In the genomic region with DNA sequence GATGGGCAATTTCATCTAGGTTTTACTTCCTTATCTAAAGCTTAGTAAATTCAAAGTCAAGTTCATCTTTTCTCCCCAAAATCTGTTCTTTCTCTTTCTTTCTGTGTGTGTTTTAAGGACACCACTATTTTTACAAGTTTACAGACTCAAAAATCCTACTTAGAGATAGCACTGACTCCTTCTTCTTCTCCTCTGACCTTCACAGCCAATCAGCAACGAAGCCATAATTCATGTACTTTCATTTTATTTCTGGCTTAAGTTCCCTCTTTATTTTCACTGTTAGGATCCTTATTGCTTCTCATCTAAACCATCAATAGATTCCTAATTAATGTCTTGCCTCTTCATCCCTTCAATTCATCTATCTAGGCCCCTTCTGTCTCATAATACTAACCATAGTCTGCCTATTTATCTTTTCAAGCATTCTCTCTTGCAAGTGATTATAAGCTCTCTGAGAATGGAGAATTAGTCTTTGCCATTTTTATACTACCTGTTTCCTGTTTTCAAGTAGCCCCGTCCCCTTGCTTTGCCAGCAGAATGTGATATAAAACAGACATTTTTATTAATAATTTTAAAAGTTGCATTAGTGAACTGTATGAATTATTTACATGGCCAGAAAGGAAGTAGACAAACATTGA, we compare ENCODE assay signal across 17 cellular contexts. TPM values are rescaled to one million over a fixed set of nuclear protein-coding genes. Genes with fewer than 3 reads are reported as not detected.
DNase-seq lines count a peak whose midpoint lies in the region; ATAC-seq and TF ChIP-seq lines count a peak whose summit lies in the region.
"Had no signal": no experiment of that assay in that cellular context is flagged by ENCODE, and none has a peak within 500 bp of the region (broad histone marks: within the 10 kb centered on the region; RNA-seq: fewer than 3 reads in every experiment).

No MANE protein-coding gene starts in this region.

- no peak for ATAC-seq in activated T-cell treated with anti-CD3 and anti-CD28 coated beads, Interleukin-2, amount 50 U/mL, for 72 hours (replicated peaks in 1 of 2)
- ATAC-seq in activated naive CD8-positive, alpha-beta T cell treated with anti-CD3 and anti-CD28 coated beads, Interleukin-2, amount 10 ng/mL, durations not matched to agents 7 days and 5 days (ENCODE audit: low read depth) = no peak
- ATAC-seq in natural killer cell treated with Interleukin-12 subunit alpha and Interleukin-12 subunit beta and Interleukin-15 and Interleukin-18, amount 100 ng/mL, for 72 hours = no peak
- no peak for ATAC-seq in HG02642 (IDR thresholded peaks at IDR 0.05; ENCODE audit: poor library complexity, unreplicated experiment)
- ATAC-seq: left cardiac atrium had no signal

- H3K27ac Mint-ChIP-seq in activated T-cell treated with anti-CD3 and anti-CD28 coated beads, Interleukin-2, amount 50 U/mL, for 72 hours = peak overlapping the region; percentile 79
- H3K27ac Mint-ChIP-seq in IgD-negative memory B cell = peak overlapping the region; percentile 0 to 92 (median 69)
- peak overlapping the region; percentile 59 for H3K27ac Mint-ChIP-seq in activated naive CD8-positive, alpha-beta T cell treated with anti-CD3 and anti-CD28 coated beads, Interleukin-2, amount 10 ng/mL, durations not matched to agents 7 days and 5 days
- peak overlapping the region; percentile 4 to 18 for H3K27ac Mint-ChIP-seq in natural killer cell treated with Interleukin-12 subunit alpha and Interleukin-12 subunit beta and Interleukin-15 and Interleukin-18, amount 100 ng/mL, for 72 hours

- TF ChIP-seq CTCF in GM20000 (IDR thresholded peaks at IDR 0.05; ENCODE audit: extremely low read depth, missing control alignments) = no peak

- no peaks in the 10 kb centered on the region for H3K9me3 Mint-ChIP-seq in activated T-cell treated with anti-CD3 and anti-CD28 coated beads, Interleukin-2, amount 50 U/mL, for 72 hours
- no peaks in the 10 kb centered on the region for H3K9me3 Mint-ChIP-seq in IgD-negative memory B cell
- no peaks in the 10 kb centered on the region for H3K9me3 Mint-ChIP-seq in activated naive CD8-positive, alpha-beta T cell treated with anti-CD3 and anti-CD28 coated beads, Interleukin-2, amount 10 ng/mL, durations not matched to agents 7 days and 5 days
- H3K9me3 Mint-ChIP-seq in natural killer cell treated with Interleukin-12 subunit alpha and Interleukin-12 subunit beta and Interleukin-15 and Interleukin-18, amount 100 ng/mL, for 72 hours = no peaks in the 10 kb centered on the region
- H3K9me3 Mint-ChIP-seq: brain had no signal

- H3K4me3 Mint-ChIP-seq in activated T-cell treated with anti-CD3 and anti-CD28 coated beads, Interleukin-2, amount 50 U/mL, for 72 hours = peak overlapping the region in 1 of 2 donors; percentile 8
- H3K4me3 Mint-ChIP-seq in IgD-negative memory B cell = peak overlapping the region; percentile 13 to 83 (median 70)
- H3K4me3 Mint-ChIP-seq in activated naive CD8-positive, alpha-beta T cell treated with anti-CD3 and anti-CD28 coated beads, Interleukin-2, amount 10 ng/mL, durations not matched to agents 7 days and 5 days = peak overlapping the region; percentile 56
- H3K4me3 Mint-ChIP-seq in natural killer cell treated with Interleukin-12 subunit alpha and Interleukin-12 subunit beta and Interleukin-15 and Interleukin-18, amount 100 ng/mL, for 72 hours = no peak overlapping the region
- H3K4me3 Mint-ChIP-seq: brain had no signal

- H3K36me3 Mint-ChIP-seq in activated T-cell treated with anti-CD3 and anti-CD28 coated beads, Interleukin-2, amount 50 U/mL, for 72 hours (ENCODE audit: insufficient read depth in 2 of 2) = peaks cover 2 to 15% of the 10 kb centered on the region in 2 donors
- no peaks in the 10 kb centered on the region for H3K36me3 Mint-ChIP-seq in IgD-negative memory B cell
- peaks cover 13% of the 10 kb centered on the region for H3K36me3 Mint-ChIP-seq in activated naive CD8-positive, alpha-beta T cell treated with anti-CD3 and anti-CD28 coated beads, Interleukin-2, amount 10 ng/mL, durations not matched to agents 7 days and 5 days
- H3K36me3 Mint-ChIP-seq in natural killer cell treated with Interleukin-12 subunit alpha and Interleukin-12 subunit beta and Interleukin-15 and Interleukin-18, amount 100 ng/mL, for 72 hours = peaks cover 11% of the 10 kb centered on the region

- H3K4me1 Mint-ChIP-seq in activated T-cell treated with anti-CD3 and anti-CD28 coated beads, Interleukin-2, amount 50 U/mL, for 72 hours (ENCODE audit: low read depth) = peaks cover 22% of the 10 kb centered on the region
- peaks cover 11 to 24% (median 12%) of the 10 kb centered on the region in 3 donors for H3K4me1 Mint-ChIP-seq in IgD-negative memory B cell
- H3K4me1 Mint-ChIP-seq in activated naive CD8-positive, alpha-beta T cell treated with anti-CD3 and anti-CD28 coated beads, Interleukin-2, amount 10 ng/mL, durations not matched to agents 7 days and 5 days = peaks cover 13% of the 10 kb centered on the region
- H3K4me1 Mint-ChIP-seq in natural killer cell treated with Interleukin-12 subunit alpha and Interleukin-12 subunit beta and Interleukin-15 and Interleukin-18, amount 100 ng/mL, for 72 hours (ENCODE audit: low read depth in 2 of 2) = peaks cover 6 to 18% of the 10 kb centered on the region in 2 donors
- H3K4me1 Mint-ChIP-seq: brain had no signal

- no peak for DNase-seq in activated T-cell treated with anti-CD3 and anti-CD28 coated beads, Interleukin-2, amount 50 U/mL, for 72 hours
- DNase-seq in activated T-cell treated with anti-CD3 and anti-CD28 coated beads, Interleukin-2, amount 50 U/mL, for 1 hour = no peak
- no peak for DNase-seq in activated naive CD8-positive, alpha-beta T cell treated with anti-CD3 and anti-CD28 coated beads, Interleukin-2, amount 10 ng/mL, durations not matched to agents 7 days and 5 days
- no peak for DNase-seq in natural killer cell treated with Interleukin-12 subunit alpha and Interleukin-12 subunit beta and Interleukin-15 and Interleukin-18, amount 100 ng/mL, for 72 hours (ENCODE audit: low spot score)
- DNase-seq in HK-2 (ENCODE audit: unreplicated experiment) (no peak), GM20000 (ENCODE audit: low spot score) (no peak)
- DNase-seq: activated effector memory CD4-positive, alpha-beta T cell treated with anti-CD3 and anti-CD28 coated beads, Interleukin-2, amount 50 U/mL, for 16 hours; DMS153; IMR-90; left cardiac atrium; NCI-H1092; NCI-H774; stimulated activated CD4-positive, alpha-beta T cell treated with anti-CD3 and anti-CD28 coated beads, Interleukin-12 subunit alpha, Interleukin-12 subunit beta, amount 100 ng/mL, for 4 hours had no signal

- no peaks in the 10 kb centered on the region for H3K27me3 Mint-ChIP-seq in activated T-cell treated with anti-CD3 and anti-CD28 coated beads, Interleukin-2, amount 50 U/mL, for 72 hours (ENCODE audit: low read depth)
- H3K27me3 Mint-ChIP-seq in IgD-negative memory B cell = no peaks in the 10 kb centered on the region
- no peaks in the 10 kb centered on the region for H3K27me3 Mint-ChIP-seq in activated naive CD8-positive, alpha-beta T cell treated with anti-CD3 and anti-CD28 coated beads, Interleukin-2, amount 10 ng/mL, durations not matched to agents 7 days and 5 days
- H3K27me3 Mint-ChIP-seq in natural killer cell treated with Interleukin-12 subunit alpha and Interleukin-12 subunit beta and Interleukin-15 and Interleukin-18, amount 100 ng/mL, for 72 hours = no peaks in the 10 kb centered on the region
- H3K27me3 Mint-ChIP-seq: brain had no signal

- POLR2A ChIA-PET in activated naive CD8-positive, alpha-beta T cell treated with anti-CD3 and anti-CD28 coated beads, Interleukin-2, amount 10 ng/mL, durations not matched to agents 7 days and 5 days (lab: Charles Lee) = no interaction called here

RNA-seq across cellular contexts. Expression of gene CDC27, which starts 27.0 kb away (rescaled TPM):
- total RNA-seq in activated T-cell treated with anti-CD3 and anti-CD28 coated beads, Interleukin-2, amount 50 U/mL, for 72 hours = 100 to 1,000 TPM; 124 to 146 TPM
- 90.9 TPM for polyA plus RNA-seq in IgD-negative memory B cell
- total RNA-seq in activated naive CD8-positive, alpha-beta T cell treated with anti-CD3 and anti-CD28 coated beads, Interleukin-2, amount 10 ng/mL, durations not matched to agents 7 days and 5 days = 100 to 1,000 TPM; 113 to 114 TPM
- total RNA-seq in natural killer cell treated with Interleukin-12 subunit alpha and Interleukin-12 subunit beta and Interleukin-15 and Interleukin-18, amount 100 ng/mL, for 72 hours = 100 to 1,000 TPM; 134 to 141 TPM

RNA-seq across cellular contexts. Expression of gene MYL4, which starts 47.0 kb away (rescaled TPM):
- total RNA-seq in activated T-cell treated with anti-CD3 and anti-CD28 coated beads, Interleukin-2, amount 50 U/mL, for 72 hours = not detected
- polyA plus RNA-seq in IgD-negative memory B cell = not detected
- total RNA-seq in activated naive CD8-positive, alpha-beta T cell treated with anti-CD3 and anti-CD28 coated beads, Interleukin-2, amount 10 ng/mL, durations not matched to agents 7 days and 5 days = not detected
- 1 to 10 TPM in 1 of 2 donors, under 1 TPM in 1; 0.92 to 1.1 TPM for total RNA-seq in natural killer cell treated with Interleukin-12 subunit alpha and Interleukin-12 subunit beta and Interleukin-15 and Interleukin-18, amount 100 ng/mL, for 72 hours
- total RNA-seq: IMR-90; T-helper 2 cell treated with Interferon-gamma antibody and Interleukin-4, amounts not matched to agents 100 ng/mL and 5 ng/mL, for 36 hours had no signal
- polyA plus RNA-seq: IMR-90 had no signal

Comparison
In these comparisons a context has a peak if more than half of its experiments do, and no peak if none do; other contexts are left out.
1. H3K27ac Mint-ChIP-seq: peak in every context shown above with its lines; median percentile 79 in activated T-cell treated with anti-CD3 and anti-CD28 coated beads, Interleukin-2, amount 50 U/mL, for 72 hours; 69 in IgD-negative memory B cell; 59 in activated naive CD8-positive, alpha-beta T cell treated with anti-CD3 and anti-CD28 coated beads, Interleukin-2, amount 10 ng/mL, durations not matched to agents 7 days and 5 days; 11 in natural killer cell treated with Interleukin-12 subunit alpha and Interleukin-12 subunit beta and Interleukin-15 and Interleukin-18, amount 100 ng/mL, for 72 hours.